30 cellular contexts compared by ENCODE assay signal in the genomic region with DNA sequence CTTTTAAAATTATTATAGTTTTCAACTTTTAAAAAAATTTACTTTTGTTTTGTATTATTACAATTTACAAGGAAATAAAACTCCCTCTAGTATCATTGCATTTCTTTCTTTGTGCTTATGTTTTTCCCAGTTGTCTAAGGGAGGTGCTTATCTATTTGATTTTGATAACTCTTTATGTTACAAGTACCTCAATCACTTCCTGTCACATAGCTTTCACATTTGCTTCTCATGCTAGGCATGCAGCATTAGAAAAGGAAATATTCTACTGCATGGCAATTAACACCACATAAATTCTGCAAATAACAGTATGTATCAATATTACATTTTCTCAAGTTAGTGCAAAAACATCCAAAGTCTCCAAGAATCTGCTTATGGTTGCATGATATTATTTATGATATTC.
"Had no signal": no experiment of that assay in that cellular context is flagged by ENCODE, and none has a peak within 500 bp of the region (broad histone marks: within the 10 kb centered on the region; RNA-seq: fewer than 3 reads in every experiment).

No MANE protein-coding gene starts in this region.

- H3K9ac ChIP-seq: KMS-11 had no signal

- H3K27ac ChIP-seq: brain microvascular endothelial cell, KMS-11, SJCRH30, SK-N-MC, WERI-Rb-1 had no signal

- FAIRE-seq: TTC549 had no signal

- H3K4me3 ChIP-seq: SJCRH30, SK-N-MC had no signal

- H3K4me1 ChIP-seq: SJCRH30 had no signal

- H3K27me3 ChIP-seq: brain microvascular endothelial cell, SJCRH30 had no signal

- DNase-seq: activated CD4-positive, alpha-beta memory T cell treated with anti-CD3 and anti-CD28 coated beads, Interleukin-2, amount 10 ng/mL, durations not matched to agents 7 days and 5 days; activated CD4-positive, alpha-beta T cell treated with anti-CD3 and anti-CD28 coated beads for 1 hour; activated CD4-positive, alpha-beta T cell treated with anti-CD3 and anti-CD28 coated beads for 48 hours; activated CD4-positive, CD25-positive, alpha-beta regulatory T cell; activated CD8-positive, alpha-beta memory T cell treated with anti-CD3 and anti-CD28 coated beads for 24 hours; activated CD8-positive, alpha-beta memory T cell treated with anti-CD3 and anti-CD28 coated beads, Interleukin-2, amount 10 ng/mL, durations not matched to agents 7 days and 5 days; activated CD8-positive, alpha-beta memory T cell treated with anti-CD3 and anti-CD28 coated beads, Interleukin-2, amount 50 U/mL, for 48 hours; activated effector memory CD4-positive, alpha-beta T cell treated with Interleukin-2 at 50 U/mL for 16 hours; activated naive CD4-positive, alpha-beta T cell treated with anti-CD3 and anti-CD28 coated beads, Interleukin-2, amount 10 ng/mL, durations not matched to agents 7 days and 5 days; activated naive CD8-positive, alpha-beta T cell treated with anti-CD3 and anti-CD28 coated beads, Interleukin-2, amount 50 U/mL, for 24 hours; activated T-cell treated with anti-CD3 and anti-CD28 coated beads, Interleukin-2, amount 50 U/mL, for 48 hours; anterior cingulate cortex; brain microvascular endothelial cell; central memory CD4-positive, alpha-beta T cell; MM.1S; MV-4-11; NCI-H1092; NCI-H1417; NCI-H146; NCI-H187; NCI-H2081 treated with DMSO at 0.1 percent for 48 hours; NCI-H2227 treated with DMSO at 0.1 percent for 48 hours; NCI-H446; NCI-H524 treated with DMSO at 0.1 percent for 48 hours; SHP77; SJCRH30; WERI-Rb-1 had no signal

- H3K36me3 ChIP-seq: brain microvascular endothelial cell, SJCRH30, WERI-Rb-1 had no signal

- H3K9me3 ChIP-seq: SJCRH30 had no signal
